Comparison of ENCODE assay signal across 13 cellular contexts in the genomic region with DNA sequence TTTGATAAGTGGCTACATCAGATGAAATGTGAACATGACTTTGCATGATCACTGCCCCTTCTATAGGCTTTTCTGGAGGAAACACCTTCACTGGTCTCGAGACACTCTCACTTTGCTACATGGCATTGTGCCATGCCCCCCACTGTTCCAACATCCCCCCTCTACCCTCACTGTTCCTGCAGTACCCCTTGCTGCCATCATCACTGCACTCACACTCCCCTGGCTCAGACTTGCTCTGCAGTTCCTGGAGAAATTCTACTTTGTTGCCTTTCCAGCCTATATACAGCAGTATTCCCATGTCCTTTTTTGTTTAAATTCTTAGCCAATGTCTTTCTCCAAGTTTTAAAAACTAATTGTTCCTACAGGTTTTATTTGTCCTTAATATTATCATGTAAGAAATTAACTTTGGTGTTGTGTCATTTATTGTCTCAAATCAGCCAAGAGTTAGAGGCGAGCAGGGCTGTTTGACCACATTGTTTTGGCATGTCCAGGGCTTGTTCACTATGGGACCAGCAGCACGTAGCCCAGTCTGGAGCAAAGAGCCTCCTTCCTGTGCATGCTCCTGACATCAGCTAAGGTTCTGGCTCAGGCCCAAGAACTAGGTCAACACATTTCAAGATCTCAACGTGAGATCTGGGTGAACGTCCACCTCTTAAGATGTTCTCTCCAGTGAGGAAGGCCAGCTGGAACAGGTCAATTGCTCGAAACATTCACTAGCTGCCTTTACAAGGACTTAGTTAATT.
DNase-seq lines count a peak whose midpoint lies in the region; ATAC-seq and TF ChIP-seq lines count a peak whose summit lies in the region.
"Had no signal": no experiment of that assay in that cellular context is flagged by ENCODE, and none has a peak within 500 bp of the region (broad histone marks: within the 10 kb centered on the region; RNA-seq: fewer than 3 reads in every experiment).

No MANE protein-coding gene starts in this region.

- no peaks in the 10 kb centered on the region for H4K20me1 ChIP-seq in hepatocyte (ENCODE audit: insufficient read depth, poor library complexity, severe bottlenecking)

- ATAC-seq in right cardiac atrium: peak; percentile 43 to 53

- H3K27ac ChIP-seq in right cardiac atrium (ENCODE audit: low read length) (no peak overlapping the region), ascending aorta (no peak overlapping the region), hepatocyte (no peak overlapping the region)
- H3K27ac ChIP-seq: esophagus muscularis mucosa, WERI-Rb-1 had no signal

- no peaks in the 10 kb centered on the region for H3K9me2 ChIP-seq in hepatocyte (replicated peaks; ENCODE audit: insufficient read depth)

- intact Hi-C loops in right cardiac atrium (cut with DNase I): no loop called here
- intact Hi-C loops in ascending aorta (cut with DNase I): no loop called here

- no peaks in the 10 kb centered on the region for H3K79me2 ChIP-seq in hepatocyte

- H3K36me3 ChIP-seq in ascending aorta: no peaks in the 10 kb centered on the region
- H3K36me3 ChIP-seq in hepatocyte (replicated peaks; ENCODE audit: insufficient read depth, low read depth): no peaks in the 10 kb centered on the region
- H3K36me3 ChIP-seq: esophagus muscularis mucosa, WERI-Rb-1 had no signal

- H3K4me3 ChIP-seq in HFF-Myc (replicated peaks; ENCODE audit: low read depth, low read length) (no peak overlapping the region), right cardiac atrium (ENCODE audit: low read length) (no peak overlapping the region), ascending aorta (no peak overlapping the region), hepatocyte (no peak overlapping the region)
- H3K4me3 ChIP-seq: esophagus muscularis mucosa had no signal

- no peak for TF ChIP-seq CTCF in HFF-Myc (IDR thresholded peaks at IDR 0.05; ENCODE audit: low read depth, low read length, missing control alignments)
- no peak for TF ChIP-seq CTCF in ascending aorta (IDR thresholded peaks at IDR 0.05)
- TF ChIP-seq CTCF in hepatocyte (IDR thresholded peaks at IDR 0.05; ENCODE audit: poor library complexity): no peak

- H3K9me3 ChIP-seq in right cardiac atrium (ENCODE audit: control insufficient read depth, low read length): no peaks in the 10 kb centered on the region
- no peaks in the 10 kb centered on the region for H3K9me3 ChIP-seq in ascending aorta
- H3K9me3 ChIP-seq in hepatocyte (ENCODE audit: low read depth): no peaks in the 10 kb centered on the region
- H3K9me3 ChIP-seq: esophagus muscularis mucosa had no signal

- in situ Hi-C loops in ACHN (cut with HindIII; ENCODE audit: low pct_ligation_motif_present, low pct_unique_long_range_greater_than_20kb, low sequenced_read_pairs): no loop called here

- no peaks in the 10 kb centered on the region for H3K27me3 ChIP-seq in right cardiac atrium (ENCODE audit: control insufficient read depth, insufficient read depth)
- H3K27me3 ChIP-seq in ascending aorta: no peaks in the 10 kb centered on the region
- H3K27me3 ChIP-seq in hepatocyte: no peaks in the 10 kb centered on the region
- H3K27me3 ChIP-seq: esophagus muscularis mucosa had no signal

- no peak overlapping the region for H2AFZ ChIP-seq in hepatocyte

- H3K4me1 ChIP-seq in right cardiac atrium (ENCODE audit: control insufficient read depth, insufficient read depth, low read length): peaks cover 1% of the 10 kb centered on the region
- H3K4me1 ChIP-seq in ascending aorta: no peaks in the 10 kb centered on the region
- H3K4me1 ChIP-seq in hepatocyte (ENCODE audit: insufficient read depth): peaks cover 5% of the 10 kb centered on the region

- H3K4me2 ChIP-seq in hepatocyte: no peak overlapping the region

- DNase-seq in HFF-Myc (ENCODE audit: extremely low read depth, low read depth) (peak; percentile 21), brain pericyte (ENCODE audit: low read depth, low spot score) (peak; percentile 49), right cardiac atrium (peak; percentile 19 to 61 (median 53)), renal cortical epithelial cell (ENCODE audit: low read depth) (peak; percentile 78), NCI-H1092 (lab: John Stamatoyannopoulos, UW) (no peak), ACHN (no peak), ascending aorta (ENCODE audit: low spot score in 2 of 2) (no peak), hepatocyte (ENCODE audit: low spot score) (no peak)
- DNase-seq: activated T-cell treated with anti-CD3 and anti-CD28 coated beads for 4 hours, NCI-H2171 treated with DMSO at 0.1 percent for 48 hours, SIG-M5, WERI-Rb-1 had no signal

- 53% methylated on average over 6 of the region's 6 CpGs for WGBS in right cardiac atrium
- WGBS in hepatocyte (ENCODE audit: low lambda C conversion rate, missing lambda C conversion rate): 85% methylated on average over 6 of the region's 6 CpGs

Comparison
In these comparisons a context has a peak if more than half of its experiments do, and no peak if none do; other contexts are left out.
1. DNase-seq: peak in HFF-Myc (single experiment), brain pericyte (single experiment), right cardiac atrium (3 of 3) and renal cortical epithelial cell (single experiment); none in NCI-H1092 (single experiment), ACHN (single experiment), ascending aorta (0 of 2) and hepatocyte (single experiment).